8 cellular contexts compared by ENCODE assay signal in genomic region chr11:29328961-29329441, GRCh38.
DNase-seq lines count a peak whose midpoint lies in the region; ATAC-seq and TF ChIP-seq lines count a peak whose summit lies in the region.

No MANE protein-coding gene starts in this region.

- BruUV-seq in PC-3 (replicated peaks; lab: Mats Ljungman, UMichigan), result no TSS peak

- POLR2A ChIA-PET in PC-3 (lab: Charles Lee; ENCODE audit: unreplicated experiment), result no interaction called here

- H3K27me3 ChIP-seq in PC-3 (ENCODE audit: low read length) (no peaks in the 10 kb centered on the region), thyroid gland (no peaks in the 10 kb centered on the region)

- in situ Hi-C loops in Caki2 (cut with HindIII; ENCODE audit: low pct_unique_long_range_greater_than_20kb, low sequenced_read_pairs), result no loop called here

- peak; percentile 89 for TF ChIP-seq CTCF in PC-3 (conservative IDR thresholded peaks at IDR 0.05; ENCODE audit: low read depth, low read length)
- TF ChIP-seq CTCF in fibroblast of pulmonary artery (IDR thresholded peaks at IDR 0.05; ENCODE audit: low read length, missing control alignments), result peak; percentile 87
- TF ChIP-seq CTCF in thyroid gland (IDR thresholded peaks at IDR 0.05), result peak; percentile 16 to 65 (median 50)

- intact Hi-C loops in PC-3 (cut with micrococcal nuclease) (loop anchor here (1.0 to 5.0 kb wide), 6 partner anchors 57 to 1630 kb away; no protein-coding TSS in a partner anchor), thyroid gland (cut with DNase I) (no loop called here)

- H4K20me1 ChIP-seq in PC-3 (ENCODE audit: low read length), result no peaks in the 10 kb centered on the region

- WGBS in thyroid gland, 2 donors, result 23 to 36% methylated on average over 3 to 4 of the region's 4 CpGs

- H3K79me2 ChIP-seq in PC-3 (ENCODE audit: low read length), result no peaks in the 10 kb centered on the region

- H3K4me3 ChIP-seq in PC-3 (ENCODE audit: low read length), result no peak overlapping the region
- no peak overlapping the region for H3K4me3 ChIP-seq in fibroblast of pulmonary artery (replicated peaks; ENCODE audit: low read depth, low read length)
- H3K4me3 ChIP-seq in thyroid gland (replicated peaks in 1 of 3), result no peak overlapping the region

- no peaks in the 10 kb centered on the region for H3K9me3 ChIP-seq in PC-3 (ENCODE audit: low read length)
- H3K9me3 ChIP-seq in thyroid gland, result no peaks in the 10 kb centered on the region

- H2AFZ ChIP-seq in PC-3 (ENCODE audit: low read length), result peak overlapping the region; percentile 50; the same call in 1 of the 2 replicates

- H3K4me2 ChIP-seq in PC-3 (ENCODE audit: low read length), result peak overlapping the region; percentile 28

- H3F3A ChIP-seq in PC-3 (ENCODE audit: low read length, unreplicated experiment), result no peaks in the 10 kb centered on the region

- CTCF ChIA-PET in PC-3 (lab: Charles Lee), result interaction anchor here (0.5 to 1.9 kb wide), 12 partner anchors 48 to 1634 kb away, joined by 3 to 10 read pairs (median 4); partner anchors contain the start of gene BDNF

- DNase-seq in Caki2 (ENCODE audit: low read depth) (peak; percentile 56), HCEC 1CT (peak; percentile 61), PC-3 (peak; percentile 77), fibroblast of pulmonary artery (ENCODE audit: low read depth) (peak; percentile 85), thyroid gland (peak in 1 of 2 donors; percentile 3), occipital lobe (lab: John Stamatoyannopoulos, UW) (no peak)

- H3K4me1 ChIP-seq in PC-3 (ENCODE audit: insufficient read depth, low read length) (peaks cover 27% of the 10 kb centered on the region), thyroid gland (no peaks in the 10 kb centered on the region)

- H3K36me3 ChIP-seq in PC-3 (ENCODE audit: low read depth, low read length) (no peaks in the 10 kb centered on the region), thyroid gland (no peaks in the 10 kb centered on the region)

- peak; percentile 88 for ATAC-seq in PC-3
- no peak for ATAC-seq in GM19324 (IDR thresholded peaks at IDR 0.05; ENCODE audit: low FRiP score, unreplicated experiment)
- no peak for ATAC-seq in GM19455 (IDR thresholded peaks at IDR 0.05; ENCODE audit: unreplicated experiment)

- no peak overlapping the region for H3K9ac ChIP-seq in PC-3 (ENCODE audit: low read length)

- H3K27ac ChIP-seq in PC-3 (ENCODE audit: low read length) (no peak overlapping the region), thyroid gland (no peak overlapping the region)

- H3K9me2 ChIP-seq in PC-3 (replicated peaks; ENCODE audit: low read length), result no peaks in the 10 kb centered on the region

- TF ChIP-seq POLR2A in thyroid gland (IDR thresholded peaks at IDR 0.05), result no peak
